In genomic region chr1:14599173-14599754, GRCh38 we compare ENCODE assay signal across 8 cellular contexts. TPM values are rescaled to one million over a fixed set of nuclear protein-coding genes. Genes with fewer than 3 reads are reported as not detected.
DNase-seq lines count a peak whose midpoint lies in the region; ATAC-seq and TF ChIP-seq lines count a peak whose summit lies in the region.

No MANE protein-coding gene starts in this region.

- H3K9me3 Mint-ChIP-seq in activated B cell treated with CpG ODN at 0.5 μM for 24 hours: no peaks in the 10 kb centered on the region
- H3K9me3 Mint-ChIP-seq in activated T-helper 2 cell treated with anti-CD3 and anti-CD28 coated beads, Interferon-gamma antibody, Interleukin-2, Interleukin-4, amounts not matched to agents 10 μg/mL and 5 μg/mL and 100 μg/mL, durations not matched to agents 14 hours and 24 hours and 36 hours: no peaks in the 10 kb centered on the region

- H3K27ac Mint-ChIP-seq in activated B cell treated with CpG ODN at 0.5 μM for 24 hours: no peak overlapping the region
- no peak overlapping the region for H3K27ac Mint-ChIP-seq in activated T-helper 2 cell treated with anti-CD3 and anti-CD28 coated beads, Interferon-gamma antibody, Interleukin-2, Interleukin-4, amounts not matched to agents 10 μg/mL and 5 μg/mL and 100 μg/mL, durations not matched to agents 14 hours and 24 hours and 36 hours

- TF ChIP-seq CTCF in activated B cell treated with CpG ODN at 0.5 μM for 24 hours (IDR thresholded peaks at IDR 0.05): no peak
- no peak for TF ChIP-seq CTCF in smooth muscle cell (IDR thresholded peaks at IDR 0.05; ENCODE audit: borderline replicate concordance, insufficient read depth, poor library complexity, severe bottlenecking)

- no peaks in the 10 kb centered on the region for H4K20me1 ChIP-seq in smooth muscle cell (ENCODE audit: low read depth)

- H3K9me3 ChIP-seq in iPS-18a (ENCODE audit: control insufficient read depth, low read depth, low read length) (no peaks in the 10 kb centered on the region), smooth muscle cell (replicated peaks; ENCODE audit: low read depth) (no peaks in the 10 kb centered on the region)

- H3K4me1 ChIP-seq in iPS-18a (ENCODE audit: control insufficient read depth, low read depth, low read length): peaks cover 54% of the 10 kb centered on the region
- peaks cover 41% of the 10 kb centered on the region for H3K4me1 ChIP-seq in smooth muscle cell (ENCODE audit: low read depth)

- CTCF ChIA-PET in activated B cell treated with CpG ODN at 0.5 μM for 24 hours (lab: Charles Lee): no interaction called here

- no peak overlapping the region for H2AFZ ChIP-seq in smooth muscle cell (ENCODE audit: low read depth)

- intact Hi-C loops in activated B cell treated with CpG ODN at 0.5 μM for 24 hours (cut with micrococcal nuclease): no loop called here
- intact Hi-C loops in activated T-helper 2 cell treated with anti-CD3 and anti-CD28 coated beads, Interferon-gamma antibody, Interleukin-2, Interleukin-4, amounts not matched to agents 10 μg/mL and 5 μg/mL and 100 μg/mL, durations not matched to agents 14 hours and 24 hours and 36 hours (cut with micrococcal nuclease): no loop called here

- H3K36me3 ChIP-seq in iPS-18a (ENCODE audit: control insufficient read depth, low read depth, low read length) (no peaks in the 10 kb centered on the region), smooth muscle cell (ENCODE audit: low read depth) (no peaks in the 10 kb centered on the region)

- H3K4me3 ChIP-seq in iPS-18a (ENCODE audit: low read length): peak overlapping the region; percentile 79
- H3K4me3 ChIP-seq in smooth muscle cell: peak overlapping the region; percentile 65

- DNase-seq in activated B cell treated with CpG ODN at 0.5 μM for 24 hours (no peak), smooth muscle cell (lab: John Stamatoyannopoulos, UW; ENCODE audit: unreplicated experiment) (no peak), occipital lobe (lab: John Stamatoyannopoulos, UW) (no peak)
- DNase-seq in activated T-helper 2 cell treated with anti-CD3 and anti-CD28 coated beads, Interferon-gamma antibody, Interleukin-2, Interleukin-4, amounts not matched to agents 10 μg/mL and 5 μg/mL and 100 μg/mL, durations not matched to agents 14 hours and 24 hours and 36 hours (ENCODE audit: low spot score): no peak

- H3K27ac ChIP-seq in iPS-18a (ENCODE audit: low read length) (no peak overlapping the region), smooth muscle cell (ENCODE audit: low read depth) (no peak overlapping the region)

- no peaks in the 10 kb centered on the region for H3K36me3 Mint-ChIP-seq in activated B cell treated with CpG ODN at 0.5 μM for 24 hours (ENCODE audit: low read depth)
- H3K36me3 Mint-ChIP-seq in activated T-helper 2 cell treated with anti-CD3 and anti-CD28 coated beads, Interferon-gamma antibody, Interleukin-2, Interleukin-4, amounts not matched to agents 10 μg/mL and 5 μg/mL and 100 μg/mL, durations not matched to agents 14 hours and 24 hours and 36 hours (ENCODE audit: low read depth): no peaks in the 10 kb centered on the region

- no peaks in the 10 kb centered on the region for H3F3A ChIP-seq in smooth muscle cell (ENCODE audit: low read depth)

- POLR2A ChIA-PET in activated B cell treated with CpG ODN at 0.5 μM for 24 hours (lab: Charles Lee): no interaction called here

- H3K4me3 Mint-ChIP-seq in activated B cell treated with CpG ODN at 0.5 μM for 24 hours: peak overlapping the region; percentile 17
- H3K4me3 Mint-ChIP-seq in activated T-helper 2 cell treated with anti-CD3 and anti-CD28 coated beads, Interferon-gamma antibody, Interleukin-2, Interleukin-4, amounts not matched to agents 10 μg/mL and 5 μg/mL and 100 μg/mL, durations not matched to agents 14 hours and 24 hours and 36 hours (ENCODE audit: low read depth): no peak overlapping the region

- H3K27me3 ChIP-seq in iPS-18a (ENCODE audit: control insufficient read depth, insufficient read depth, low read length): peaks cover 55% of the 10 kb centered on the region
- peaks cover 62% of the 10 kb centered on the region for H3K27me3 ChIP-seq in smooth muscle cell (ENCODE audit: low read depth)

- H3K4me2 ChIP-seq in smooth muscle cell: peak overlapping the region; percentile 97

- peaks cover 9% of the 10 kb centered on the region for H3K4me1 Mint-ChIP-seq in activated B cell treated with CpG ODN at 0.5 μM for 24 hours
- H3K4me1 Mint-ChIP-seq in activated T-helper 2 cell treated with anti-CD3 and anti-CD28 coated beads, Interferon-gamma antibody, Interleukin-2, Interleukin-4, amounts not matched to agents 10 μg/mL and 5 μg/mL and 100 μg/mL, durations not matched to agents 14 hours and 24 hours and 36 hours (ENCODE audit: low read depth): no peaks in the 10 kb centered on the region

- H3K27me3 Mint-ChIP-seq in activated B cell treated with CpG ODN at 0.5 μM for 24 hours: peaks cover 54% of the 10 kb centered on the region
- peaks cover 45% of the 10 kb centered on the region for H3K27me3 Mint-ChIP-seq in activated T-helper 2 cell treated with anti-CD3 and anti-CD28 coated beads, Interferon-gamma antibody, Interleukin-2, Interleukin-4, amounts not matched to agents 10 μg/mL and 5 μg/mL and 100 μg/mL, durations not matched to agents 14 hours and 24 hours and 36 hours (ENCODE audit: low read depth)

- H3K9ac ChIP-seq in iPS-18a (ENCODE audit: low read length): peak overlapping the region; percentile 25
- no peak overlapping the region for H3K9ac ChIP-seq in smooth muscle cell (ENCODE audit: low read depth)

- peak; percentile 19 for ATAC-seq in GM21360 (IDR thresholded peaks at IDR 0.05; ENCODE audit: unreplicated experiment)
- no peak for ATAC-seq in activated B cell treated with CpG ODN at 0.5 μM for 24 hours (ENCODE audit: low read depth)
- no peak for ATAC-seq in GM19397 (IDR thresholded peaks at IDR 0.05; ENCODE audit: unreplicated experiment)
- ATAC-seq in HG03196 (IDR thresholded peaks at IDR 0.05; ENCODE audit: unreplicated experiment): no peak

- H3K79me2 ChIP-seq in smooth muscle cell (ENCODE audit: low read depth): no peaks in the 10 kb centered on the region

- 1% methylated on average over 45 of the region's 45 CpGs for WGBS in smooth muscle cell (ENCODE audit: low lambda C conversion rate)

RNA-seq across cellular contexts. Expression of gene KAZN, which starts 0.8 kb away (rescaled TPM):
- total RNA-seq in activated B cell treated with CpG ODN at 0.5 μM for 24 hours (0.73 and 0.81 TPM in 2 replicates), smooth muscle cell (4.4 and 8.2 TPM in 2 replicates), occipital lobe (27.5 TPM)
- 6.3 and 9.0 TPM in 2 replicates for polyA plus RNA-seq in smooth muscle cell
- 0.68 and 1.2 TPM in 2 replicates for total RNA-seq in activated T-helper 2 cell treated with anti-CD3 and anti-CD28 coated beads, Interferon-gamma antibody, Interleukin-2, Interleukin-4, amounts not matched to agents 10 μg/mL and 5 μg/mL and 100 μg/mL, durations not matched to agents 14 hours and 24 hours and 36 hours
